Comparison of ENCODE assay signal across 17 cellular contexts in genomic region chr18:6884944-6885343, GRCh38.
DNase-seq lines count a peak whose midpoint lies in the region; FAIRE-seq and TF ChIP-seq lines count a peak whose summit lies in the region.
"Had no signal": no experiment of that assay in that cellular context is flagged by ENCODE, and none has a peak within 500 bp of the region (broad histone marks: within the 10 kb centered on the region; RNA-seq: fewer than 3 reads in every experiment).

No MANE protein-coding gene starts in this region.

- peak overlapping the region; percentile 34 for H3K4me2 ChIP-seq in endothelial cell of umbilical vein (ENCODE audit: insufficient read depth, low read length)

- no peaks in the 10 kb centered on the region for H3K27me3 Mint-ChIP-seq in activated CD4-positive, alpha-beta memory T cell treated with anti-CD3 and anti-CD28 coated beads, Interleukin-2, amount 10 ng/mL, durations not matched to agents 7 days and 5 days
- H3K27me3 Mint-ChIP-seq: activated CD4-positive, alpha-beta memory T cell treated with anti-CD3 and anti-CD28 coated beads for 36 hours; stimulated activated memory B cell treated with anti-CD40 and anti-IgM and Interleukin-4, amounts not matched to agents 10 μg/mL and 1 μg/mL and 100 μg/mL, for 72 hours had no signal

- H3K27me3 ChIP-seq in endothelial cell of umbilical vein (ENCODE audit: control insufficient read depth in 2 of 2, insufficient read depth in 2 of 2, low read length in 2 of 2) (no peaks in the 10 kb centered on the region), muscle layer of duodenum (ENCODE audit: low read depth, low read length) (no peaks in the 10 kb centered on the region), testis (no peaks in the 10 kb centered on the region), MG63 (no peaks in the 10 kb centered on the region)

- H3K4me1 ChIP-seq in endothelial cell of umbilical vein (ENCODE audit: control insufficient read depth, extremely low read depth, insufficient read depth, low read length) (peaks cover 2% of the 10 kb centered on the region), muscle layer of duodenum (ENCODE audit: control insufficient read depth in 1 of 2, insufficient read depth in 2 of 2, low read length in 2 of 2) (peaks cover 10 to 20% of the 10 kb centered on the region in 2 donors), testis (peaks cover 25% of the 10 kb centered on the region)

- H3K27ac ChIP-seq in endothelial cell of umbilical vein (ENCODE audit: insufficient read depth, low read depth, low read length) (no peak overlapping the region), muscle layer of duodenum (ENCODE audit: low read length) (peak overlapping the region; percentile 33), testis (peak overlapping the region; percentile 29 to 84)
- H3K27ac ChIP-seq: VCaP had no signal

- H3K4me3 ChIP-seq in endothelial cell of umbilical vein (replicated peaks in 1 of 3; ENCODE audit: insufficient read depth in 1 of 3, low read depth in 1 of 3, low read length in 3 of 3) (no peak overlapping the region), muscle layer of duodenum (ENCODE audit: low read depth in 1 of 2, low read length in 2 of 2) (no peak overlapping the region), testis (no peak overlapping the region), MG63 (no peak overlapping the region)

- H3K9me3 Mint-ChIP-seq in activated CD4-positive, alpha-beta memory T cell treated with anti-CD3 and anti-CD28 coated beads, Interleukin-2, amount 10 ng/mL, durations not matched to agents 7 days and 5 days = no peaks in the 10 kb centered on the region
- H3K9me3 Mint-ChIP-seq: activated CD4-positive, alpha-beta memory T cell treated with anti-CD3 and anti-CD28 coated beads for 36 hours; stimulated activated memory B cell treated with anti-CD40 and anti-IgM and Interleukin-4, amounts not matched to agents 10 μg/mL and 1 μg/mL and 100 μg/mL, for 72 hours had no signal

- CTCF ChIA-PET in endothelial cell of umbilical vein (lab: Charles Lee) = interaction anchor here (1.0 to 4.8 kb wide), 30 partner anchors 13 to 1005 kb away, joined by 3 to 253 read pairs (median 5); partner anchors contain the start of gene ARHGAP28
- CTCF ChIA-PET in activated CD4-positive, alpha-beta memory T cell treated with anti-CD3 and anti-CD28 coated beads, Interleukin-2, amount 10 ng/mL, durations not matched to agents 7 days and 5 days (lab: Charles Lee) = interaction anchor here (1.1 to 1.6 kb wide), 2 partner anchors 35 to 342 kb away, joined by 3 to 5 read pairs; no protein-coding TSS in a partner anchor

- H3K9ac ChIP-seq in endothelial cell of umbilical vein (replicated peaks; ENCODE audit: extremely low read depth, insufficient read depth, low read length) = no peak overlapping the region

- 43 to 48% methylated on average over 5 of the region's 5 CpGs for WGBS in testis, 2 donors

- no peaks in the 10 kb centered on the region for H3K9me1 ChIP-seq in endothelial cell of umbilical vein (replicated peaks; ENCODE audit: control insufficient read depth, extremely low read depth, insufficient read depth, low read length)

- peak overlapping the region; percentile 73 for H2AFZ ChIP-seq in endothelial cell of umbilical vein (ENCODE audit: low read depth, low read length)

- H4K20me1 ChIP-seq in endothelial cell of umbilical vein (replicated peaks; ENCODE audit: control insufficient read depth, extremely low read depth, insufficient read depth, low read length) = no peaks in the 10 kb centered on the region

- intact Hi-C loops in endothelial cell of umbilical vein (cut with micrococcal nuclease) = loop anchor here (1.0 to 5.0 kb wide), 2 partner anchors 156 to 203 kb away; partner anchors contain the start of gene ARHGAP28
- intact Hi-C loops in testis (cut with DNase I; ENCODE audit: low total_unique reads) = loop anchor here (5.0 to 10.0 kb wide), 3 partner anchors 150 to 1008 kb away; no protein-coding TSS in a partner anchor

- no peak overlapping the region for H3K4me3 Mint-ChIP-seq in activated CD4-positive, alpha-beta memory T cell treated with anti-CD3 and anti-CD28 coated beads, Interleukin-2, amount 10 ng/mL, durations not matched to agents 7 days and 5 days
- H3K4me3 Mint-ChIP-seq: activated CD4-positive, alpha-beta memory T cell treated with anti-CD3 and anti-CD28 coated beads for 36 hours; activated naive CD8-positive, alpha-beta T cell; naive thymus-derived CD8-positive, alpha-beta T cell; stimulated activated memory B cell treated with anti-CD40 and anti-IgM and Interleukin-4, amounts not matched to agents 10 μg/mL and 1 μg/mL and 100 μg/mL, for 72 hours had no signal

- H3K27ac Mint-ChIP-seq in activated CD4-positive, alpha-beta memory T cell treated with anti-CD3 and anti-CD28 coated beads, Interleukin-2, amount 10 ng/mL, durations not matched to agents 7 days and 5 days = no peak overlapping the region
- H3K27ac Mint-ChIP-seq: activated CD4-positive, alpha-beta memory T cell treated with anti-CD3 and anti-CD28 coated beads for 36 hours; activated naive CD8-positive, alpha-beta T cell; naive thymus-derived CD8-positive, alpha-beta T cell; stimulated activated memory B cell treated with anti-CD40 and anti-IgM and Interleukin-4, amounts not matched to agents 10 μg/mL and 1 μg/mL and 100 μg/mL, for 72 hours had no signal

- TF ChIP-seq CTCF in endothelial cell of umbilical vein (IDR thresholded peaks at IDR 0.05; ENCODE audit: extremely low read depth in 1 of 2, insufficient read depth in 1 of 2, low read depth in 1 of 2, low read length in 2 of 2) = no peak
- TF ChIP-seq CTCF in testis (IDR thresholded peaks at IDR 0.05) = no peak

- TF ChIP-seq POLR2A in endothelial cell of umbilical vein (IDR thresholded peaks at IDR 0.05; ENCODE audit: low read depth, low read length) = no peak
- TF ChIP-seq POLR2A in testis (IDR thresholded peaks at IDR 0.05) = no peak

- H3K36me3 Mint-ChIP-seq in activated CD4-positive, alpha-beta memory T cell treated with anti-CD3 and anti-CD28 coated beads, Interleukin-2, amount 10 ng/mL, durations not matched to agents 7 days and 5 days (ENCODE audit: low read depth) = no peaks in the 10 kb centered on the region
- H3K36me3 Mint-ChIP-seq: activated CD4-positive, alpha-beta memory T cell treated with anti-CD3 and anti-CD28 coated beads for 36 hours; activated naive CD8-positive, alpha-beta T cell; naive thymus-derived CD8-positive, alpha-beta T cell; stimulated activated memory B cell treated with anti-CD40 and anti-IgM and Interleukin-4, amounts not matched to agents 10 μg/mL and 1 μg/mL and 100 μg/mL, for 72 hours had no signal

- H3K36me3 ChIP-seq in endothelial cell of umbilical vein (ENCODE audit: control insufficient read depth in 2 of 2, extremely low read depth in 1 of 2, insufficient read depth in 2 of 2, low read length in 2 of 2) (peaks cover 0 to 2% of the 10 kb centered on the region in 2 experiments), muscle layer of duodenum (ENCODE audit: control insufficient read depth in 1 of 2, insufficient read depth in 2 of 2, low read length in 2 of 2) (peaks cover 0 to 6% of the 10 kb centered on the region in 2 donors), testis (ENCODE audit: low read depth, missing control alignments) (no peaks in the 10 kb centered on the region), MG63 (no peaks in the 10 kb centered on the region)

- no peaks in the 10 kb centered on the region for H3K9me3 ChIP-seq in endothelial cell of umbilical vein (replicated peaks; ENCODE audit: control insufficient read depth, insufficient read depth, low read length)
- H3K9me3 ChIP-seq in muscle layer of duodenum (ENCODE audit: control insufficient read depth in 1 of 2, low read length in 2 of 2) = no peaks in the 10 kb centered on the region
- no peaks in the 10 kb centered on the region for H3K9me3 ChIP-seq in testis
- H3K9me3 ChIP-seq in MG63 = no peaks in the 10 kb centered on the region

- DNase-seq in NCI-H69 (lab: John Stamatoyannopoulos, UW) = peak; percentile 26
- DNase-seq in endothelial cell of umbilical vein (ENCODE audit: low read depth, low spot score) = peak; percentile 82
- DNase-seq in testis = no peak
- no peak for DNase-seq in cerebellar nuclear complex (lab: John Stamatoyannopoulos, UW)
- no peak for DNase-seq in activated CD4-positive, alpha-beta memory T cell treated with anti-CD3 and anti-CD28 coated beads, Interleukin-2, amount 10 ng/mL, durations not matched to agents 7 days and 5 days
- no peak for DNase-seq in MG63
- DNase-seq in glomerular visceral epithelial cell (ENCODE audit: extremely low spot score) = no peak
- DNase-seq: activated CD4-positive, alpha-beta memory T cell treated with anti-CD3 and anti-CD28 coated beads for 36 hours; activated T-cell treated with anti-CD3 and anti-CD28 coated beads, Interleukin-2, amount 50 U/mL, for 48 hours; left ventricle myocardium superior; naive thymus-derived CD8-positive, alpha-beta T cell; NCI-H187; T-helper 1 cell had no signal

- no peaks in the 10 kb centered on the region for H3K79me2 ChIP-seq in endothelial cell of umbilical vein (ENCODE audit: control insufficient read depth, insufficient read depth, low read length)

- POLR2A ChIA-PET in endothelial cell of umbilical vein (lab: Charles Lee) = no interaction called here
- POLR2A ChIA-PET in activated CD4-positive, alpha-beta memory T cell treated with anti-CD3 and anti-CD28 coated beads, Interleukin-2, amount 10 ng/mL, durations not matched to agents 7 days and 5 days (lab: Charles Lee) = no interaction called here

- no peaks in the 10 kb centered on the region for H3K4me1 Mint-ChIP-seq in activated CD4-positive, alpha-beta memory T cell treated with anti-CD3 and anti-CD28 coated beads, Interleukin-2, amount 10 ng/mL, durations not matched to agents 7 days and 5 days
- H3K4me1 Mint-ChIP-seq: naive thymus-derived CD8-positive, alpha-beta T cell; stimulated activated memory B cell treated with anti-CD40 and anti-IgM and Interleukin-4, amounts not matched to agents 10 μg/mL and 1 μg/mL and 100 μg/mL, for 72 hours had no signal

- dilution Hi-C loops in endothelial cell of umbilical vein (cut with MboI; ENCODE audit: extremely low pct_ligation_motif_present, low sequenced_read_pairs) = loop anchor here (25.0 kb wide), 1 partner anchor 348 kb away; no protein-coding TSS in a partner anchor

- no TSS peak for BruUV-seq in endothelial cell of umbilical vein (replicated peaks; lab: Mats Ljungman, UMichigan)

- FAIRE-seq in endothelial cell of umbilical vein (lab: Jason Lieb, UNC) = peak; percentile 72

TF ChIP-seq in endothelial cell of umbilical vein, 7 proteins besides CTCF, POLR2A, EP300 and RAD21 (continues in another document):
- TF ChIP-seq JUN (IDR thresholded peaks at IDR 0.05; ENCODE audit: borderline replicate concordance, insufficient read depth, insufficient read length, low read depth) (no peak), POLR2AphosphoS5 (IDR thresholded peaks at IDR 0.05; ENCODE audit: insufficient read depth, low read depth, low read length) (no peak), EZH2 (IDR thresholded peaks at IDR 0.05; ENCODE audit: borderline replicate concordance, low read depth, low read length, severe bottlenecking) (no peak), MYC (IDR thresholded peaks at IDR 0.05; ENCODE audit: low read depth, low read length) (no peak), GATA2 (IDR thresholded peaks at IDR 0.05; ENCODE audit: insufficient read depth, insufficient read length, low read depth, low read length) (no peak)

Comparison
In these comparisons a context has a peak if more than half of its experiments do, and no peak if none do; other contexts are left out.
1. DNase-seq: peak in NCI-H69 (single experiment) and endothelial cell of umbilical vein (single experiment); none in testis (single experiment), cerebellar nuclear complex (0 of 2), activated CD4-positive, alpha-beta memory T cell treated with anti-CD3 and anti-CD28 coated beads, Interleukin-2, amount 10 ng/mL, durations not matched to agents 7 days and 5 days (single experiment), MG63 (single experiment) and glomerular visceral epithelial cell (single experiment).